ENCODE assay signal across 29 cellular contexts in the genomic region with DNA sequence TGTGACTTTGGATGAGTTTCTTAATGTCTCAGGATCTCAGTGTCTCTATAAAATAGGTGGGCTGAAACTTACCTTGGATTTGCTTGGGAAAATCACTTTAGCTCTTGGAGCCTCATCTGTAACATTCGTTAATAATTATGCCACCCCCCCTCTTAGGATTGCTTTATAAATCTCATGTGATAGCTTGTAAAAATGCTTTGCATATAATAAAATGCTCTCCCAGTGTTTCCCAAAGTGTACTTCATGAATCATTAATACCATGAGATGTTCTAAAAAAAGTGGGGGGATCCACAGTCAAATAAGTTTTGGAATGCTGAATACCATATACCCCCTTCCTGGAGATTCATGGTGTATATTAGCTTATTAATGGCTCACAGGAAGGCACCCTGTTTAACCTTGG. TPM values are rescaled to one million over a fixed set of nuclear protein-coding genes. Genes with fewer than 3 reads are reported as not detected.
"Had no signal": no experiment of that assay in that cellular context is flagged by ENCODE, and none has a peak within 500 bp of the region (broad histone marks: within the 10 kb centered on the region; RNA-seq: fewer than 3 reads in every experiment).

No MANE protein-coding gene starts in this region.

- H3K4me3 ChIP-seq: cardiac muscle cell, SJSA1 had no signal

- H3K4me1 Mint-ChIP-seq: activated naive CD8-positive, alpha-beta T cell treated with anti-CD3 and anti-CD28 coated beads, Interleukin-2, amount 50 U/mL, for 24 hours had no signal

- H3K27ac Mint-ChIP-seq: activated CD4-positive, alpha-beta T cell treated with anti-CD3 and anti-CD28 coated beads, Interleukin-2, amount 10 ng/mL, durations not matched to agents 24 days and 14 days; activated CD8-positive, alpha-beta memory T cell treated with anti-CD3 and anti-CD28 coated beads, Interleukin-2, amount 10 ng/mL, durations not matched to agents 7 days and 5 days; activated naive CD4-positive, alpha-beta T cell treated with anti-CD3 and anti-CD28 coated beads, Interleukin-2, amount 50 U/mL, for 72 hours; activated naive CD8-positive, alpha-beta T cell treated with anti-CD3 and anti-CD28 coated beads, Interleukin-2, amount 50 U/mL, for 24 hours; activated T-cell treated with anti-CD3 and anti-CD28 coated beads, Interleukin-2, amount 50 U/mL, for 24 hours; activated T-helper 1 cell treated with anti-CD3 and anti-CD28 coated beads, Interleukin-12 subunit alpha, Interleukin-12 subunit beta, Interleukin-2, Interleukin-4 antibody, amounts not matched to agents 30 ng/mL and 10 ng/mL and 1 ng/mL, durations not matched to agents 14 hours and 24 hours and 36 hours; T-helper 1 cell treated with Interleukin-12 subunit alpha and Interleukin-12 subunit beta and Interleukin-4 antibody, amounts not matched to agents 30 μg/mL and 1 μg/mL, for 36 hours; WTC11 had no signal

- DNase-seq: activated CD4-positive, alpha-beta T cell treated with anti-CD3 and anti-CD28 coated beads for 1 hour; activated CD4-positive, alpha-beta T cell treated with anti-CD3 and anti-CD28 coated beads, Interleukin-2, amount 10 ng/mL, durations not matched to agents 24 days and 14 days; activated CD4-positive, alpha-beta T cell treated with anti-CD3 and anti-CD28 coated beads, Interleukin-2, amount 50 U/mL, for 48 hours; activated CD8-positive, alpha-beta memory T cell treated with anti-CD3 and anti-CD28 coated beads, Interleukin-2, amount 10 ng/mL, durations not matched to agents 7 days and 5 days; activated effector memory CD4-positive, alpha-beta T cell treated with Interleukin-2 at 50 U/mL for 16 hours; activated naive CD4-positive, alpha-beta T cell treated with Interleukin-2 at 50 U/mL for 16 hours; activated naive CD8-positive, alpha-beta T cell treated with anti-CD3 and anti-CD28 coated beads, Interleukin-2, amount 50 U/mL, for 24 hours; activated T-cell treated with anti-CD3 and anti-CD28 coated beads, Interleukin-2, amount 50 U/mL, for 24 hours; amniotic stem cell; brain microvascular endothelial cell; NCI-H1092; NCI-H1417 treated with DMSO at 0.1 percent for 48 hours; NCI-H1694; NCI-H2029; NCI-H2107; NCI-H2171 treated with DMSO at 0.1 percent for 48 hours; NCI-H345; NCI-H510A; PC-3; SHP77 had no signal

- H3K27me3 Mint-ChIP-seq: activated naive CD8-positive, alpha-beta T cell treated with anti-CD3 and anti-CD28 coated beads, Interleukin-2, amount 50 U/mL, for 24 hours had no signal

- H3K36me3 ChIP-seq: brain microvascular endothelial cell, cardiac muscle cell, SJSA1 had no signal

- ATAC-seq: activated CD8-positive, alpha-beta memory T cell treated with anti-CD3 and anti-CD28 coated beads, Interleukin-2, amount 10 ng/mL, durations not matched to agents 7 days and 5 days; activated naive CD4-positive, alpha-beta T cell treated with anti-CD3 and anti-CD28 coated beads, Interleukin-2, amount 50 U/mL, for 72 hours; activated naive CD8-positive, alpha-beta T cell treated with anti-CD3 and anti-CD28 coated beads, Interleukin-2, amount 50 U/mL, for 24 hours; PC-3; WTC11 had no signal

- H3K36me3 Mint-ChIP-seq: activated CD8-positive, alpha-beta memory T cell treated with anti-CD3 and anti-CD28 coated beads, Interleukin-2, amount 10 ng/mL, durations not matched to agents 7 days and 5 days; activated naive CD4-positive, alpha-beta T cell treated with anti-CD3 and anti-CD28 coated beads, Interleukin-2, amount 50 U/mL, for 72 hours; WTC11 had no signal

- H3K27ac ChIP-seq: brain microvascular endothelial cell, cardiac muscle cell, SJSA1 had no signal

- H3K9me3 Mint-ChIP-seq: activated naive CD4-positive, alpha-beta T cell treated with anti-CD3 and anti-CD28 coated beads, Interleukin-2, amount 50 U/mL, for 72 hours; activated T-cell treated with anti-CD3 and anti-CD28 coated beads, Interleukin-2, amount 50 U/mL, for 24 hours; T-helper 1 cell treated with Interleukin-12 subunit alpha and Interleukin-12 subunit beta and Interleukin-4 antibody, amounts not matched to agents 30 μg/mL and 1 μg/mL, for 36 hours; WTC11 had no signal

- H3K27me3 ChIP-seq: brain microvascular endothelial cell, cardiac muscle cell, SJSA1 had no signal

- H3K4me3 Mint-ChIP-seq: activated CD4-positive, alpha-beta T cell treated with anti-CD3 and anti-CD28 coated beads, Interleukin-2, amount 10 ng/mL, durations not matched to agents 24 days and 14 days; activated CD8-positive, alpha-beta memory T cell treated with anti-CD3 and anti-CD28 coated beads, Interleukin-2, amount 10 ng/mL, durations not matched to agents 7 days and 5 days; activated naive CD8-positive, alpha-beta T cell treated with anti-CD3 and anti-CD28 coated beads, Interleukin-2, amount 50 U/mL, for 24 hours; activated T-cell treated with anti-CD3 and anti-CD28 coated beads, Interleukin-2, amount 50 U/mL, for 24 hours; activated T-helper 1 cell treated with anti-CD3 and anti-CD28 coated beads, Interleukin-12 subunit alpha, Interleukin-12 subunit beta, Interleukin-2, Interleukin-4 antibody, amounts not matched to agents 30 ng/mL and 10 ng/mL and 1 ng/mL, durations not matched to agents 14 hours and 24 hours and 36 hours; T-helper 1 cell treated with Interleukin-12 subunit alpha and Interleukin-12 subunit beta and Interleukin-4 antibody, amounts not matched to agents 30 μg/mL and 1 μg/mL, for 36 hours; WTC11 had no signal

- H3K9me3 ChIP-seq: SJSA1 had no signal

RNA-seq across cellular contexts. Expression of gene KRT39, which starts 5.2 kb away (rescaled TPM):
- total RNA-seq: activated CD4-positive, alpha-beta T cell treated with anti-CD3 and anti-CD28 coated beads, Interleukin-2, amount 10 ng/mL, durations not matched to agents 24 days and 14 days; activated CD8-positive, alpha-beta memory T cell treated with anti-CD3 and anti-CD28 coated beads, Interleukin-2, amount 10 ng/mL, durations not matched to agents 7 days and 5 days; activated naive CD4-positive, alpha-beta T cell treated with anti-CD3 and anti-CD28 coated beads, Interleukin-2, amount 50 U/mL, for 72 hours; activated T-helper 1 cell treated with anti-CD3 and anti-CD28 coated beads, Interleukin-12 subunit alpha, Interleukin-12 subunit beta, Interleukin-2, Interleukin-4 antibody, amounts not matched to agents 30 ng/mL and 10 ng/mL and 1 ng/mL, durations not matched to agents 14 hours and 24 hours and 36 hours; astrocyte; cardiac muscle cell; LHCN-M2; M059J; PC-3; SJSA1; WTC11 had no signal
- polyA plus RNA-seq: cardiac muscle cell had no signal

RNA-seq across cellular contexts. Expression of gene KRT40, which starts 22.5 kb away (rescaled TPM):
- total RNA-seq: activated CD4-positive, alpha-beta T cell treated with anti-CD3 and anti-CD28 coated beads, Interleukin-2, amount 10 ng/mL, durations not matched to agents 24 days and 14 days; activated CD8-positive, alpha-beta memory T cell treated with anti-CD3 and anti-CD28 coated beads, Interleukin-2, amount 10 ng/mL, durations not matched to agents 7 days and 5 days; activated naive CD4-positive, alpha-beta T cell treated with anti-CD3 and anti-CD28 coated beads, Interleukin-2, amount 50 U/mL, for 72 hours; activated T-helper 1 cell treated with anti-CD3 and anti-CD28 coated beads, Interleukin-12 subunit alpha, Interleukin-12 subunit beta, Interleukin-2, Interleukin-4 antibody, amounts not matched to agents 30 ng/mL and 10 ng/mL and 1 ng/mL, durations not matched to agents 14 hours and 24 hours and 36 hours; astrocyte; cardiac muscle cell; LHCN-M2; M059J; PC-3; SJSA1; WTC11 had no signal
- polyA plus RNA-seq: cardiac muscle cell had no signal

RNA-seq across cellular contexts. Expression of gene KRT23, which starts 24.1 kb away (rescaled TPM):
- total RNA-seq: activated CD4-positive, alpha-beta T cell treated with anti-CD3 and anti-CD28 coated beads, Interleukin-2, amount 10 ng/mL, durations not matched to agents 24 days and 14 days; activated CD8-positive, alpha-beta memory T cell treated with anti-CD3 and anti-CD28 coated beads, Interleukin-2, amount 10 ng/mL, durations not matched to agents 7 days and 5 days; activated naive CD4-positive, alpha-beta T cell treated with anti-CD3 and anti-CD28 coated beads, Interleukin-2, amount 50 U/mL, for 72 hours; activated T-helper 1 cell treated with anti-CD3 and anti-CD28 coated beads, Interleukin-12 subunit alpha, Interleukin-12 subunit beta, Interleukin-2, Interleukin-4 antibody, amounts not matched to agents 30 ng/mL and 10 ng/mL and 1 ng/mL, durations not matched to agents 14 hours and 24 hours and 36 hours; astrocyte; cardiac muscle cell; LHCN-M2; M059J; PC-3; SJSA1; WTC11 had no signal
- polyA plus RNA-seq: cardiac muscle cell had no signal

RNA-seq across cellular contexts. Expression of gene KRTAP3-3, which starts 32.4 kb away (rescaled TPM):
- total RNA-seq: activated CD4-positive, alpha-beta T cell treated with anti-CD3 and anti-CD28 coated beads, Interleukin-2, amount 10 ng/mL, durations not matched to agents 24 days and 14 days; activated CD8-positive, alpha-beta memory T cell treated with anti-CD3 and anti-CD28 coated beads, Interleukin-2, amount 10 ng/mL, durations not matched to agents 7 days and 5 days; activated naive CD4-positive, alpha-beta T cell treated with anti-CD3 and anti-CD28 coated beads, Interleukin-2, amount 50 U/mL, for 72 hours; activated T-helper 1 cell treated with anti-CD3 and anti-CD28 coated beads, Interleukin-12 subunit alpha, Interleukin-12 subunit beta, Interleukin-2, Interleukin-4 antibody, amounts not matched to agents 30 ng/mL and 10 ng/mL and 1 ng/mL, durations not matched to agents 14 hours and 24 hours and 36 hours; astrocyte; cardiac muscle cell; LHCN-M2; PC-3; SJSA1; WTC11 had no signal
- polyA plus RNA-seq: cardiac muscle cell had no signal

RNA-seq across cellular contexts. Expression of gene KRTAP3-2, which starts 38.1 kb away (rescaled TPM):
- total RNA-seq: activated CD4-positive, alpha-beta T cell treated with anti-CD3 and anti-CD28 coated beads, Interleukin-2, amount 10 ng/mL, durations not matched to agents 24 days and 14 days; activated CD8-positive, alpha-beta memory T cell treated with anti-CD3 and anti-CD28 coated beads, Interleukin-2, amount 10 ng/mL, durations not matched to agents 7 days and 5 days; activated naive CD4-positive, alpha-beta T cell treated with anti-CD3 and anti-CD28 coated beads, Interleukin-2, amount 50 U/mL, for 72 hours; activated T-helper 1 cell treated with anti-CD3 and anti-CD28 coated beads, Interleukin-12 subunit alpha, Interleukin-12 subunit beta, Interleukin-2, Interleukin-4 antibody, amounts not matched to agents 30 ng/mL and 10 ng/mL and 1 ng/mL, durations not matched to agents 14 hours and 24 hours and 36 hours; astrocyte; cardiac muscle cell; LHCN-M2; M059J; PC-3; SJSA1; WTC11 had no signal
- polyA plus RNA-seq: cardiac muscle cell had no signal
